ENCODE assay signal across 8 cellular contexts in genomic region chr6:169789944-169790927, GRCh38. TPM values are rescaled to one million over a fixed set of nuclear protein-coding genes. Genes with fewer than 3 reads are reported as not detected.
DNase-seq lines count a peak whose midpoint lies in the region; ATAC-seq and TF ChIP-seq lines count a peak whose summit lies in the region.

No MANE protein-coding gene starts in this region.

- peak; percentile 98 for TF ChIP-seq CTCF in GM10266 (IDR thresholded peaks at IDR 0.05; ENCODE audit: control insufficient read depth, insufficient read depth, low read depth, missing control alignments)
- peak; percentile 81 to 98 (median 92) for TF ChIP-seq CTCF in prostate gland (IDR thresholded peaks at IDR 0.05)

- H3K9ac ChIP-seq in adipocyte (ENCODE audit: low read length), result peak overlapping the region; percentile 60

- no peak for TF ChIP-seq POLR2A in prostate gland (IDR thresholded peaks at IDR 0.05)

- WGBS in prostate gland, result under 1% methylated on average over 61 of the region's 61 CpGs

- DNase-seq in GM10266 (ENCODE audit: extremely low spot score) (peak; percentile 83), NCI-H1092 treated with DMSO at 0.1 percent for 48 hours (lab: John Stamatoyannopoulos, UW) (peak; percentile 95), SW480 (ENCODE audit: low spot score) (peak; percentile 69), adipocyte (ENCODE audit: low read depth) (peak; percentile 90), left cardiac atrium (peak; percentile 79), prostate gland (ENCODE audit: low spot score) (peak; percentile 61), ureter (ENCODE audit: low spot score) (peak; percentile 82)

- H3K9me3 ChIP-seq in adipocyte (ENCODE audit: control insufficient read depth, low read length), result no peaks in the 10 kb centered on the region
- no peaks in the 10 kb centered on the region for H3K9me3 ChIP-seq in prostate gland

- H3K4me1 ChIP-seq in adipocyte (ENCODE audit: control insufficient read depth, insufficient read depth, low read length), result peaks cover 25% of the 10 kb centered on the region
- peaks cover 4% of the 10 kb centered on the region for H3K4me1 ChIP-seq in prostate gland (replicated peaks)

- H3K4me3 ChIP-seq in adipocyte (ENCODE audit: low read length) (peak overlapping the region; percentile 79), prostate gland (peak overlapping the region; percentile 24 to 25)

- peak overlapping the region; percentile 65 to 83 for H3K27ac ChIP-seq in prostate gland

- no peaks in the 10 kb centered on the region for H3K27me3 ChIP-seq in adipocyte (replicated peaks; ENCODE audit: control insufficient read depth, insufficient read depth, low read length)
- H3K27me3 ChIP-seq in prostate gland (replicated peaks; ENCODE audit: insufficient read depth), result no peaks in the 10 kb centered on the region

- H3K36me3 ChIP-seq in adipocyte (ENCODE audit: control insufficient read depth, insufficient read depth, low read length, severe bottlenecking) (no peaks in the 10 kb centered on the region), prostate gland (no peaks in the 10 kb centered on the region)

- intact Hi-C loops in left cardiac atrium (cut with DNase I) (loop anchor here in 1 of 2 donors (5.0 kb wide), 1 partner anchor 737 kb away; no protein-coding TSS in a partner anchor), prostate gland (cut with DNase I) (loop anchor here (5.0 kb wide), 1 partner anchor 747 kb away; no protein-coding TSS in a partner anchor)

- ATAC-seq in HG02623 (IDR thresholded peaks at IDR 0.05; ENCODE audit: unreplicated experiment), result peak; percentile 89
- ATAC-seq in left cardiac atrium, result peak; percentile 95 to 97

RNA-seq across cellular contexts. Expression of gene ERMARD, which starts 38.8 kb away (rescaled TPM):
- 10 to 100 TPM; 10.5 to 11.3 TPM for total RNA-seq in left cardiac atrium
- 10 to 100 TPM; 23.7 to 33.2 TPM for total RNA-seq in prostate gland
- 35.6 TPM for total RNA-seq in ureter

RNA-seq across cellular contexts. Expression of gene DYNLT2, which starts 38.9 kb away (rescaled TPM):
- total RNA-seq in left cardiac atrium, result 1 to 10 TPM in 1 of 2 donors, under 1 TPM in 1; 0.59 to 1.1 TPM
- total RNA-seq in prostate gland, result 1 to 10 TPM; 2.2 to 7.2 TPM
- total RNA-seq in ureter, result 3.8 TPM

Comparison
In these comparisons a context has a peak if more than half of its experiments do, and no peak if none do; other contexts are left out.
1. Peak in every context shown above with its lines: DNase-seq, ATAC-seq, H3K4me3 ChIP-seq and H3K27ac ChIP-seq.